33 cellular contexts compared by ENCODE assay signal in the genomic region with DNA sequence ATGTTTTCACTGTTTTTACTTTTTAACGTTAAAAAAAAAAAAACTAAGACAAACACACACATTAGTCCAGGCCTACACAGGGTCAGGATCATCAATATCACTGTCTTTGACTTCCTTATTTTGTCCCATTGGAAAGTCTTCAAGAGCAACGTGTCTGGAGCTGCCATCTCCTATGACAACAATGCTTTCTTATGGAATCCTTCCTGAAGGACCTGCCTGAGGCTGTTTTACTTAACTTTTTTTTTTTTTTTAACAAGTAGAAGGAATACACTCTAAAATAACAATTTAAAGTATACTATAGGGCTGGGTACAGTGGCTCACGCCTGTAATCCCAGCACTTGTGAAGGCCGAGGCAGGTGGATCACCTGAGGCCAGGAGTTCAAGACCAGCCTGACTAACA.
DNase-seq lines count a peak whose midpoint lies in the region; ATAC-seq, FAIRE-seq and TF ChIP-seq lines count a peak whose summit lies in the region.
"Had no signal": no experiment of that assay in that cellular context is flagged by ENCODE, and none has a peak within 500 bp of the region (broad histone marks: within the 10 kb centered on the region; RNA-seq: fewer than 3 reads in every experiment).

No MANE protein-coding gene starts in this region.

- H3K4me1 ChIP-seq in SK-N-SH (ENCODE audit: control insufficient read depth in 1 of 2, insufficient read depth in 2 of 2, low read depth in 1 of 2, low read length in 1 of 2): peaks cover 10 to 20% of the 10 kb centered on the region in 2 experiments
- peaks cover 3 to 8% of the 10 kb centered on the region in 2 experiments; a peak in 2 of 5 replicates for H3K4me1 ChIP-seq in K562 (replicated peaks in 1 of 2; ENCODE audit: control insufficient read depth in 2 of 2, insufficient read depth in 2 of 2, low read length in 2 of 2)
- peaks cover 33% of the 10 kb centered on the region for H3K4me1 ChIP-seq in foreskin keratinocyte
- peaks cover 37% of the 10 kb centered on the region for H3K4me1 ChIP-seq in smooth muscle cell (ENCODE audit: low read depth)
- H3K4me1 ChIP-seq in ovary (ENCODE audit: insufficient read depth): peaks cover 13% of the 10 kb centered on the region

- no peaks in the 10 kb centered on the region for H3K9me3 ChIP-seq in SK-N-SH
- H3K9me3 ChIP-seq in K562 (replicated peaks; ENCODE audit: control insufficient read depth, insufficient read depth, low read depth, low read length): no peaks in the 10 kb centered on the region
- no peaks in the 10 kb centered on the region for H3K9me3 ChIP-seq in smooth muscle cell (replicated peaks; ENCODE audit: low read depth)
- no peaks in the 10 kb centered on the region for H3K9me3 ChIP-seq in ovary
- H3K9me3 ChIP-seq: SJSA1 had no signal

- POLR2A ChIA-PET in SK-N-SH (lab: Yijun Ruan, JAX): no interaction called here
- POLR2A ChIA-PET in K562 (lab: Yijun Ruan, JAX): interaction anchor here (0.6 kb wide), 1 partner anchor 56 kb away, joined by 3 read pairs; no protein-coding TSS in a partner anchor

- TF ChIP-seq CTCF in SK-N-SH (IDR thresholded peaks at IDR 0.05) (no peak), K562 (IDR thresholded peaks at IDR 0.05 in 2 of 3, conservative IDR thresholded peaks at IDR 0.05 in 1 of 3; ENCODE audit: insufficient read depth in 2 of 3, low read depth in 1 of 3, low read length in 3 of 3) (no peak), foreskin keratinocyte (conservative IDR thresholded peaks at IDR 0.05) (no peak), smooth muscle cell (IDR thresholded peaks at IDR 0.05; ENCODE audit: borderline replicate concordance, insufficient read depth, poor library complexity, severe bottlenecking) (no peak), ovary (IDR thresholded peaks at IDR 0.05) (no peak)

- TF ChIP-seq POLR2A in K562 (conservative IDR thresholded peaks at IDR 0.05): no peak
- no peak for TF ChIP-seq POLR2A in ovary (IDR thresholded peaks at IDR 0.05)

- H3K4me2 ChIP-seq in SK-N-SH (no peak overlapping the region), K562 (ENCODE audit: insufficient read depth, low read length) (no peak overlapping the region), smooth muscle cell (peak overlapping the region; percentile 55)
- H3K4me2 ChIP-seq: KMS-11 had no signal

- H3K9ac ChIP-seq in SK-N-SH (peak overlapping the region; percentile 40; the same call in 1 of the 2 replicates), K562 (ENCODE audit: insufficient read depth in 1 of 2, low read depth in 2 of 2, low read length in 2 of 2) (no peak overlapping the region), smooth muscle cell (ENCODE audit: low read depth) (no peak overlapping the region)
- H3K9ac ChIP-seq: KMS-11 had no signal

- H3K9me2 ChIP-seq in SK-N-SH: no peaks in the 10 kb centered on the region

- in situ Hi-C loops in K562 (cut with MboI): no loop called here

- no peaks in the 10 kb centered on the region for H4K20me1 ChIP-seq in SK-N-SH (ENCODE audit: insufficient read depth)
- no peaks in the 10 kb centered on the region for H4K20me1 ChIP-seq in K562 (replicated peaks; ENCODE audit: control insufficient read depth, insufficient read depth, low read length)
- H4K20me1 ChIP-seq in smooth muscle cell (ENCODE audit: low read depth): no peaks in the 10 kb centered on the region

- no peaks in the 10 kb centered on the region for H3K36me3 ChIP-seq in SK-N-SH (replicated peaks in 1 of 2; ENCODE audit: control insufficient read depth in 1 of 2, insufficient read depth in 2 of 2, low read length in 1 of 2)
- H3K36me3 ChIP-seq in K562 (ENCODE audit: control insufficient read depth, insufficient read depth, low read length): 0 out of 3 replicates have a peak, but pooled peaks cover 2% of the 10 kb centered on the region
- H3K36me3 ChIP-seq in smooth muscle cell (ENCODE audit: low read depth): no peaks in the 10 kb centered on the region
- H3K36me3 ChIP-seq in ovary: no peaks in the 10 kb centered on the region
- H3K36me3 ChIP-seq: cardiac muscle cell, SJSA1, WERI-Rb-1 had no signal

- H3K79me2 ChIP-seq in SK-N-SH (ENCODE audit: insufficient read depth) (no peaks in the 10 kb centered on the region; the same call in 1 of the 2 replicates), K562 (ENCODE audit: control insufficient read depth, insufficient read depth, low read length) (no peaks in the 10 kb centered on the region), smooth muscle cell (ENCODE audit: low read depth) (peaks cover 4% of the 10 kb centered on the region)

- H3K4me3 ChIP-seq in SK-N-SH (ENCODE audit: low read depth in 2 of 2, low read length in 1 of 2) (no peak overlapping the region), K562 (no peak overlapping the region), smooth muscle cell (no peak overlapping the region), ovary (no peak overlapping the region)
- H3K4me3 ChIP-seq: cardiac muscle cell, SJSA1 had no signal

- WGBS in SK-N-SH (ENCODE audit: low lambda C conversion rate): 79% methylated on average over 4 of the region's 4 CpGs
- WGBS in K562 (ENCODE audit: insufficient coverage, low coverage, missing lambda C conversion rate): 55% methylated on average over 4 of the region's 4 CpGs
- WGBS in smooth muscle cell (ENCODE audit: low lambda C conversion rate): 74% methylated on average over 4 of the region's 4 CpGs
- WGBS in ovary, 3 donors: 46 to 55% (median 52%) methylated on average over 4 of the region's 4 CpGs

- no peak for DNase-seq in SK-N-SH
- no peak for DNase-seq in K562 (ENCODE audit: extremely low read depth in 1 of 4, low spot score in 3 of 4)
- peak; percentile 55 to 80 for DNase-seq in foreskin keratinocyte
- no peak for DNase-seq in smooth muscle cell (lab: John Stamatoyannopoulos, UW; ENCODE audit: unreplicated experiment)
- DNase-seq in NCI-H146 treated with DMSO at 0.1 percent for 48 hours (lab: John Stamatoyannopoulos, UW; ENCODE audit: unreplicated experiment): no peak
- no peak for DNase-seq in stimulated activated CD4-positive, alpha-beta T cell treated with anti-CD3 and anti-CD28 coated beads, Interleukin-4, amount 100 ng/mL, for 1 hour
- no peak for DNase-seq in ovary
- DNase-seq: 8988T; activated CD4-positive, alpha-beta T cell treated with anti-CD3 and anti-CD28 coated beads for 48 hours; activated CD8-positive, alpha-beta memory T cell treated with anti-CD3 and anti-CD28 coated beads for 24 hours; activated effector memory CD4-positive, alpha-beta T cell treated with Interleukin-2 at 50 U/mL for 16 hours; activated T-cell treated with anti-CD3 and anti-CD28 coated beads for 4 hours; CD4-positive, CD25-positive, alpha-beta regulatory T cell; effector CD4-positive, alpha-beta T cell; head of caudate nucleus; kidney; left ventricle myocardium superior; midbrain; naive B cell; NCI-H1417 treated with DMSO at 0.1 percent for 48 hours; NCI-H345; NCI-H748 treated with DMSO at 0.1 percent for 48 hours; stimulated activated naive CD4-positive, alpha-beta T cell; T-cell; WERI-Rb-1 had no signal

- TF ChIP-seq EP300 in SK-N-SH (IDR thresholded peaks at IDR 0.05; ENCODE audit: borderline replicate concordance in 1 of 2, low read depth in 1 of 2, low read length in 1 of 2): no peak
- TF ChIP-seq EP300 in K562 (IDR thresholded peaks at IDR 0.05; ENCODE audit: low read length): no peak
- TF ChIP-seq EP300 in ovary (IDR thresholded peaks at IDR 0.05): no peak

- FAIRE-seq in K562 (lab: Jason Lieb, UNC): no peak
- FAIRE-seq: colon, GM18507, kidney had no signal

- BruUV-seq in K562 (replicated peaks; lab: Mats Ljungman, UMichigan): no TSS peak

- H3K27me3 ChIP-seq in SK-N-SH (ENCODE audit: insufficient read depth): no peaks in the 10 kb centered on the region
- H3K27me3 ChIP-seq in K562 (ENCODE audit: control insufficient read depth in 2 of 2, insufficient read depth in 2 of 2, low read length in 2 of 2): no peaks in the 10 kb centered on the region
- no peaks in the 10 kb centered on the region for H3K27me3 ChIP-seq in foreskin keratinocyte
- no peaks in the 10 kb centered on the region for H3K27me3 ChIP-seq in smooth muscle cell (ENCODE audit: low read depth)
- no peaks in the 10 kb centered on the region for H3K27me3 ChIP-seq in ovary
- H3K27me3 ChIP-seq: cardiac muscle cell, SJSA1 had no signal

- H2AFZ ChIP-seq in SK-N-SH (ENCODE audit: low read depth): no peak overlapping the region
- no peak overlapping the region for H2AFZ ChIP-seq in K562 (ENCODE audit: low read depth, low read length)
- H2AFZ ChIP-seq in smooth muscle cell (ENCODE audit: low read depth): no peak overlapping the region

- intact Hi-C loops in K562 (cut with micrococcal nuclease) (loop anchor here (5.0 kb wide), 1 partner anchor 71 kb away; a partner anchor contains a TSS), ovary (cut with DNase I) (no loop called here)

- peak overlapping the region in 1 of 2 experiments; percentile 100; a peak in 2 of 4 replicates for H3K27ac ChIP-seq in SK-N-SH (ENCODE audit: low read depth in 2 of 2, low read length in 1 of 2)
- H3K27ac ChIP-seq in K562 (ENCODE audit: extremely low read depth, low read depth, low read length): no peak overlapping the region
- no peak overlapping the region for H3K27ac ChIP-seq in foreskin keratinocyte
- H3K27ac ChIP-seq in smooth muscle cell (ENCODE audit: low read depth): peak overlapping the region; percentile 98
- H3K27ac ChIP-seq in ovary: no peak overlapping the region
- H3K27ac ChIP-seq: cardiac muscle cell, HL-60, KMS-11, SJSA1, WERI-Rb-1 had no signal

- ATAC-seq in SK-N-SH treated with all-trans-retinoic acid at 6 μM for 48 hours (no peak), K562 (no peak), foreskin keratinocyte (peak; percentile 67)
- ATAC-seq: activated naive CD4-positive, alpha-beta T cell treated with anti-CD3 and anti-CD28 coated beads, Interleukin-2, amount 50 U/mL, for 72 hours; left ventricle myocardium superior; T-cell had no signal

- H3F3A ChIP-seq in SK-N-SH (replicated peaks; ENCODE audit: insufficient read depth) (peaks cover 40% of the 10 kb centered on the region), smooth muscle cell (ENCODE audit: low read depth) (peaks cover 21% of the 10 kb centered on the region)

- TF ChIP-seq RAD21 in SK-N-SH (IDR thresholded peaks at IDR 0.05; ENCODE audit: low read length): no peak
- TF ChIP-seq RAD21 in K562 (CRISPR knock-in tag; conservative IDR thresholded peaks at IDR 0.05 in 1 of 2, IDR thresholded peaks at IDR 0.05 in 1 of 2): no peak

- no peaks in the 10 kb centered on the region for H3K9me1 ChIP-seq in K562 (ENCODE audit: control insufficient read depth, insufficient read depth, low read length)

- CTCF ChIA-PET in SK-N-SH (lab: Yijun Ruan, JAX): interaction anchor here (0.8 to 1.4 kb wide), 2 partner anchors 90 to 124 kb away, joined by 3 to 5 read pairs; no protein-coding TSS in a partner anchor
- CTCF ChIA-PET in K562 (lab: Yijun Ruan, JAX; ENCODE audit: low intra/inter-chr PET ratio): no interaction called here

TF ChIP-seq in SK-N-SH, 30 proteins besides CTCF, POLR2A, EP300 and RAD21 (continues in another document):
- TF ChIP-seq YY1 (IDR thresholded peaks at IDR 0.05; ENCODE audit: low read depth): no peak
- TF ChIP-seq JUND (IDR thresholded peaks at IDR 0.05): no peak

TF ChIP-seq in SK-N-SH treated with all-trans-retinoic acid at 6 μM for 48 hours, 23 proteins besides CTCF, POLR2A, EP300 and RAD21 (continues in another document):
- TF ChIP-seq ZNF565 (CRISPR knock-in tag; conservative IDR thresholded peaks at IDR 0.05; ENCODE audit: low read depth): no peak
- no peak for TF ChIP-seq PPARA (CRISPR knock-in tag; IDR thresholded peaks at IDR 0.05; ENCODE audit: borderline replicate concordance)

TF ChIP-seq in K562, 482 proteins besides CTCF, POLR2A, EP300 and RAD21 (continues in another document):
- TF ChIP-seq KAT2B (IDR thresholded peaks at IDR 0.05; ENCODE audit: low read depth, low read length): no peak

Comparison
In these comparisons a context has a peak if more than half of its experiments do, and no peak if none do; other contexts are left out.
1. DNase-seq: peak in foreskin keratinocyte (2 of 2); none in SK-N-SH (single experiment), K562 (0 of 4), smooth muscle cell (single experiment), NCI-H146 treated with DMSO at 0.1 percent for 48 hours (single experiment), stimulated activated CD4-positive, alpha-beta T cell treated with anti-CD3 and anti-CD28 coated beads, Interleukin-4, amount 100 ng/mL, for 1 hour (single experiment) and ovary (0 of 5).